ENCODE assay signal across 13 cellular contexts in genomic region chr6:48109902-48110301, GRCh38. TPM values are rescaled to one million over a fixed set of nuclear protein-coding genes. Genes with fewer than 3 reads are reported as not detected.
A peak's percentile ranks its signal among the peaks of the same experiment; 100 is the strongest.
DNase-seq lines count a peak whose midpoint lies in the region; ATAC-seq, FAIRE-seq and TF ChIP-seq lines count a peak whose summit lies in the region.
"Had no signal": no experiment of that assay in that cellular context is flagged by ENCODE, and none has a peak within 500 bp of the region (broad histone marks: within the 10 kb centered on the region; RNA-seq: fewer than 3 reads in every experiment).

No MANE protein-coding gene starts in this region.

- FAIRE-seq in TTC549 (lab: Jason Lieb, UNC) = peak; percentile 88

- peaks cover 27% of the 10 kb centered on the region for H3K4me1 Mint-ChIP-seq in progenitor cell of endocrine pancreas (ENCODE audit: low read depth)
- H3K4me1 Mint-ChIP-seq in activated naive CD4-positive, alpha-beta T cell treated with anti-CD3 and anti-CD28 coated beads, Interleukin-2, amount 10 ng/mL, durations not matched to agents 7 days and 5 days = no peaks in the 10 kb centered on the region
- H3K4me1 Mint-ChIP-seq: activated naive CD4-positive, alpha-beta T cell treated with anti-CD3 and anti-CD28 coated beads, Interleukin-2, amount 50 U/mL, for 24 hours had no signal

- peak overlapping the region; percentile 11 for H3K4me3 ChIP-seq in fibroblast of the aortic adventitia (ENCODE audit: low read depth, low read length)
- H3K4me3 ChIP-seq: suprapubic skin had no signal

- H3K27me3 Mint-ChIP-seq in progenitor cell of endocrine pancreas = no peaks in the 10 kb centered on the region
- H3K27me3 Mint-ChIP-seq in activated naive CD4-positive, alpha-beta T cell treated with anti-CD3 and anti-CD28 coated beads, Interleukin-2, amount 10 ng/mL, durations not matched to agents 7 days and 5 days = no peaks in the 10 kb centered on the region
- H3K27me3 Mint-ChIP-seq: activated naive CD4-positive, alpha-beta T cell treated with anti-CD3 and anti-CD28 coated beads, Interleukin-2, amount 50 U/mL, for 24 hours had no signal

- H3K36me3 Mint-ChIP-seq in progenitor cell of endocrine pancreas (ENCODE audit: insufficient read depth) = no peaks in the 10 kb centered on the region
- no peaks in the 10 kb centered on the region for H3K36me3 Mint-ChIP-seq in activated naive CD4-positive, alpha-beta T cell treated with anti-CD3 and anti-CD28 coated beads, Interleukin-2, amount 10 ng/mL, durations not matched to agents 7 days and 5 days
- H3K36me3 Mint-ChIP-seq: activated naive CD4-positive, alpha-beta T cell treated with anti-CD3 and anti-CD28 coated beads, Interleukin-2, amount 50 U/mL, for 24 hours had no signal

- DNase-seq in NCI-H2196 (lab: John Stamatoyannopoulos, UW; ENCODE audit: unreplicated experiment) (peak; percentile 23), NCI-H2196 treated with DMSO at 0.1 percent for 48 hours (lab: John Stamatoyannopoulos, UW; ENCODE audit: unreplicated experiment) (no peak), fibroblast of the aortic adventitia (ENCODE audit: low read depth) (peak; percentile 15), progenitor cell of endocrine pancreas (ENCODE audit: low spot score, unreplicated experiment) (no peak), amygdala (lab: John Stamatoyannopoulos, UW) (no peak)
- DNase-seq in activated naive CD4-positive, alpha-beta T cell treated with anti-CD3 and anti-CD28 coated beads, Interleukin-2, amount 10 ng/mL, durations not matched to agents 7 days and 5 days = no peak
- DNase-seq: 8988T; activated CD4-positive, CD25-positive, alpha-beta regulatory T cell treated with anti-CD3 and anti-CD28 coated beads, Interleukin-2, amount 50 U/mL, for 72 hours; NCI-H1694 had no signal

- CTCF ChIA-PET in activated naive CD4-positive, alpha-beta T cell treated with anti-CD3 and anti-CD28 coated beads, Interleukin-2, amount 10 ng/mL, durations not matched to agents 7 days and 5 days (lab: Charles Lee) = interaction anchor here (0.6 kb wide), 1 partner anchor 72 kb away, joined by 3 read pairs; no protein-coding TSS in a partner anchor

- ATAC-seq in HG02938 (IDR thresholded peaks at IDR 0.05; ENCODE audit: unreplicated experiment) = no peak

- TF ChIP-seq CTCF in fibroblast of the aortic adventitia (IDR thresholded peaks at IDR 0.05; ENCODE audit: insufficient read depth, low read length) = no peak
- no peak for TF ChIP-seq CTCF in progenitor cell of endocrine pancreas (IDR thresholded peaks at IDR 0.05; ENCODE audit: unreplicated experiment)

- peak overlapping the region; percentile 60 for H3K4me3 Mint-ChIP-seq in progenitor cell of endocrine pancreas (ENCODE audit: low read depth)
- no peak overlapping the region for H3K4me3 Mint-ChIP-seq in activated naive CD4-positive, alpha-beta T cell treated with anti-CD3 and anti-CD28 coated beads, Interleukin-2, amount 10 ng/mL, durations not matched to agents 7 days and 5 days
- H3K4me3 Mint-ChIP-seq: activated naive CD4-positive, alpha-beta T cell treated with anti-CD3 and anti-CD28 coated beads, Interleukin-2, amount 50 U/mL, for 24 hours had no signal

- peaks cover 11% of the 10 kb centered on the region for H3K9me3 Mint-ChIP-seq in progenitor cell of endocrine pancreas (ENCODE audit: low read depth)
- H3K9me3 Mint-ChIP-seq in activated naive CD4-positive, alpha-beta T cell treated with anti-CD3 and anti-CD28 coated beads, Interleukin-2, amount 10 ng/mL, durations not matched to agents 7 days and 5 days = peaks cover 3% of the 10 kb centered on the region

- H3K27ac Mint-ChIP-seq in progenitor cell of endocrine pancreas = peak overlapping the region; percentile 73
- no peak overlapping the region for H3K27ac Mint-ChIP-seq in activated naive CD4-positive, alpha-beta T cell treated with anti-CD3 and anti-CD28 coated beads, Interleukin-2, amount 10 ng/mL, durations not matched to agents 7 days and 5 days
- H3K27ac Mint-ChIP-seq: activated naive CD4-positive, alpha-beta T cell treated with anti-CD3 and anti-CD28 coated beads, Interleukin-2, amount 50 U/mL, for 24 hours had no signal

RNA-seq across cellular contexts. Expression of gene PTCHD4, which starts 1.1 kb away (rescaled TPM):
- total RNA-seq in fibroblast of the aortic adventitia (ENCODE audit: low replicate concordance) = 5.2 and 9.8 TPM in 2 replicates
- 2.7 and 4.8 TPM in 2 replicates for total RNA-seq in progenitor cell of endocrine pancreas

Comparison
In these comparisons a context has a peak if more than half of its experiments do, and no peak if none do; other contexts are left out.
1. DNase-seq: peak in NCI-H2196 (single experiment) and fibroblast of the aortic adventitia (single experiment); none in NCI-H2196 treated with DMSO at 0.1 percent for 48 hours (single experiment), progenitor cell of endocrine pancreas (single experiment), amygdala (0 of 56) and activated naive CD4-positive, alpha-beta T cell treated with anti-CD3 and anti-CD28 coated beads, Interleukin-2, amount 10 ng/mL, durations not matched to agents 7 days and 5 days (single experiment).